In genomic region chr14:79992799-79993198, GRCh38 we compare ENCODE assay signal across 31 cellular contexts.
DNase-seq lines count a peak whose midpoint lies in the region; ATAC-seq and TF ChIP-seq lines count a peak whose summit lies in the region.
"Had no signal": no experiment of that assay in that cellular context is flagged by ENCODE, and none has a peak within 500 bp of the region (broad histone marks: within the 10 kb centered on the region; RNA-seq: fewer than 3 reads in every experiment).

No MANE protein-coding gene starts in this region.

- intact Hi-C loops in A673 (cut with micrococcal nuclease; ENCODE audit: unreplicated experiment) = no loop called here

- BruUV-seq in A673 (replicated peaks; lab: Mats Ljungman, UMichigan) = no TSS peak

- no peaks in the 10 kb centered on the region for H3F3A ChIP-seq in GM23338 (replicated peaks; ENCODE audit: low read depth)

- peaks cover 85% of the 10 kb centered on the region for H3K27me3 ChIP-seq in GM23338 (ENCODE audit: insufficient read depth)
- H3K27me3 ChIP-seq in NT2/D1 (ENCODE audit: insufficient read depth, insufficient read length) = peaks cover 88% of the 10 kb centered on the region
- H3K27me3 ChIP-seq in HAP-1 (ENCODE audit: low read depth) = no peaks in the 10 kb centered on the region
- H3K27me3 ChIP-seq in A673 (replicated peaks; ENCODE audit: insufficient read depth, low read depth, low read length, poor library complexity) = no peaks in the 10 kb centered on the region
- H3K27me3 ChIP-seq: ascending aorta, BE2C, right lobe of liver, testis had no signal

- in situ Hi-C loops in HAP-1 (cut with MboI; ENCODE audit: low sequenced_read_pairs) = no loop called here

- H3K27ac Mint-ChIP-seq in GM23338 (no peak overlapping the region), neural crest cell (ENCODE audit: unreplicated experiment) (peak overlapping the region; percentile 99)
- H3K27ac Mint-ChIP-seq: activated CD4-positive, alpha-beta memory T cell treated with anti-CD3 and anti-CD28 coated beads for 36 hours; activated T-cell treated with anti-CD3 and anti-CD28 coated beads, Interleukin-2, amount 50 U/mL, for 72 hours; effector memory CD8-positive, alpha-beta T cell; stimulated activated naive CD8-positive, alpha-beta T cell treated with anti-CD3 and anti-CD28 coated beads, Interleukin-15, Interleukin-2, amounts not matched to agents 100 ng/mL and 50 ng/mL, for 24 hours had no signal

- H3K9me3 Mint-ChIP-seq in GM23338 (no peaks in the 10 kb centered on the region), neural crest cell (peaks cover 10% of the 10 kb centered on the region)

- H3K36me3 Mint-ChIP-seq in GM23338 (ENCODE audit: low read depth) (no peaks in the 10 kb centered on the region), neural crest cell (ENCODE audit: low read depth) (peaks cover 3% of the 10 kb centered on the region)
- H3K36me3 Mint-ChIP-seq: activated CD4-positive, alpha-beta memory T cell treated with anti-CD3 and anti-CD28 coated beads for 36 hours had no signal

- no peak overlapping the region for H3K4me3 Mint-ChIP-seq in GM23338
- peak overlapping the region; percentile 50 for H3K4me3 Mint-ChIP-seq in neural crest cell
- H3K4me3 Mint-ChIP-seq: activated CD4-positive, alpha-beta memory T cell treated with anti-CD3 and anti-CD28 coated beads for 36 hours; activated T-cell treated with anti-CD3 and anti-CD28 coated beads, Interleukin-2, amount 50 U/mL, for 72 hours; effector memory CD8-positive, alpha-beta T cell; stimulated activated naive CD8-positive, alpha-beta T cell treated with anti-CD3 and anti-CD28 coated beads, Interleukin-15, Interleukin-2, amounts not matched to agents 100 ng/mL and 50 ng/mL, for 24 hours had no signal

- H3K9me2 ChIP-seq in GM23338 (ENCODE audit: insufficient read depth) = no peaks in the 10 kb centered on the region

- ATAC-seq in GM23338 = peak; percentile 86
- ATAC-seq: activated T-cell treated with anti-CD3 and anti-CD28 coated beads, Interleukin-2, amount 50 U/mL, for 72 hours; effector memory CD8-positive, alpha-beta T cell; right lobe of liver; Right ventricle myocardium inferior had no signal

- H3K27ac ChIP-seq in GM23338 (ENCODE audit: low read depth) = no peak overlapping the region
- no peak overlapping the region for H3K27ac ChIP-seq in A673 (ENCODE audit: low read depth, low read length, poor library complexity, severe bottlenecking)
- H3K27ac ChIP-seq: ascending aorta, coronary artery, PC-9, right lobe of liver, testis had no signal

- no peak for TF ChIP-seq CTCF in GM23338 (conservative IDR thresholded peaks at IDR 0.05; ENCODE audit: low read depth in 2 of 2)
- TF ChIP-seq CTCF in neural crest cell (conservative IDR thresholded peaks at IDR 0.05) = no peak
- TF ChIP-seq CTCF in A673 (conservative IDR thresholded peaks at IDR 0.05; ENCODE audit: low read depth, low read length) = no peak

- H3K4me3 ChIP-seq in GM23338 (no peak overlapping the region), NT2/D1 (ENCODE audit: insufficient read length, low read depth) (no peak overlapping the region), HAP-1 (no peak overlapping the region), A673 (ENCODE audit: low read depth, low read length, poor library complexity, severe bottlenecking) (no peak overlapping the region)
- H3K4me3 ChIP-seq: ascending aorta, coronary artery, lung, PC-9, right lobe of liver, testis had no signal

- no peaks in the 10 kb centered on the region for H4K20me1 ChIP-seq in GM23338 (replicated peaks; ENCODE audit: insufficient read depth)

- CTCF ChIA-PET in A673 (lab: Charles Lee) = no interaction called here

- no peaks in the 10 kb centered on the region for H3K4me1 ChIP-seq in GM23338 (ENCODE audit: insufficient read depth)
- no peaks in the 10 kb centered on the region for H3K4me1 ChIP-seq in NT2/D1 (ENCODE audit: insufficient read depth, insufficient read length)
- H3K4me1 ChIP-seq in HAP-1 = no peaks in the 10 kb centered on the region
- no peaks in the 10 kb centered on the region for H3K4me1 ChIP-seq in A673 (ENCODE audit: insufficient read depth, low read length, poor library complexity, severe bottlenecking)
- H3K4me1 ChIP-seq: ascending aorta, BE2C, right lobe of liver, testis had no signal

- H2AFZ ChIP-seq in GM23338 = no peak overlapping the region
- H2AFZ ChIP-seq: PC-9 had no signal

- 0 out of 2 replicates have a peak, but pooled peaks cover 3% of the 10 kb centered on the region for H3K36me3 ChIP-seq in GM23338 (ENCODE audit: insufficient read depth)
- H3K36me3 ChIP-seq in NT2/D1 (ENCODE audit: insufficient read depth, insufficient read length, low read length) = no peaks in the 10 kb centered on the region
- H3K36me3 ChIP-seq in HAP-1 (replicated peaks) = no peaks in the 10 kb centered on the region
- no peaks in the 10 kb centered on the region for H3K36me3 ChIP-seq in A673 (ENCODE audit: insufficient read depth, low read length, poor library complexity, severe bottlenecking)
- H3K36me3 ChIP-seq: ascending aorta, BE2C, right lobe of liver had no signal

- DNase-seq in GM23338 (ENCODE audit: low spot score) = peak; percentile 57
- DNase-seq in NT2/D1 (ENCODE audit: low read depth, low spot score) = peak; percentile 78
- DNase-seq in iPS DF 4.7 (ENCODE audit: extremely low read depth, low spot score) = peak; percentile 51
- DNase-seq in neural crest cell (ENCODE audit: low read depth, low spot score) = no peak
- DNase-seq in HAP-1 (ENCODE audit: low spot score in 2 of 2) = no peak
- no peak for DNase-seq in GF-D8 (lab: John Stamatoyannopoulos, UW)
- no peak for DNase-seq in medulla oblongata (ENCODE audit: extremely low spot score)
- no peak for DNase-seq in A673 (ENCODE audit: low spot score)
- DNase-seq: activated CD4-positive, alpha-beta memory T cell treated with anti-CD3 and anti-CD28 coated beads for 36 hours; activated CD4-positive, alpha-beta T cell treated with anti-CD3 and anti-CD28 coated beads for 1 hour; activated T-cell treated with anti-CD3 and anti-CD28 coated beads, Interleukin-2, amount 50 U/mL, for 72 hours; BE2C; DMS 273 treated with DMSO at 0.1 percent for 48 hours; effector memory CD8-positive, alpha-beta T cell; EL; erythroblast; kidney glomerular epithelial cell; MV-4-11; NCI-H1694 treated with DMSO at 0.1 percent for 48 hours; NCI-H524 treated with DMSO at 0.1 percent for 48 hours; NK-92 treated with Interleukin-12 subunit alpha and Interleukin-12 subunit beta, amount 100 ng/mL, for 24 hours; PC-9; posterior cingulate gyrus; right lobe of liver; stimulated activated CD8-positive, alpha-beta memory T cell treated with anti-CD3 and anti-CD28 coated beads, Interleukin-4, amount 100 ng/mL, for 48 hours; testis had no signal

- H3K9me3 ChIP-seq in NT2/D1 (ENCODE audit: insufficient read depth, low read length) (no peaks in the 10 kb centered on the region), HAP-1 (no peaks in the 10 kb centered on the region), A673 (ENCODE audit: low read depth, low read length, poor library complexity, severe bottlenecking) (no peaks in the 10 kb centered on the region)
- H3K9me3 ChIP-seq: ascending aorta, BE2C, right lobe of liver, testis had no signal

- H3K4me1 Mint-ChIP-seq in GM23338 (peaks cover 2% of the 10 kb centered on the region; the same call in 2 of the 3 replicates), neural crest cell (peaks cover 34% of the 10 kb centered on the region)

- no peaks in the 10 kb centered on the region for H3K79me2 ChIP-seq in GM23338 (replicated peaks; ENCODE audit: insufficient read depth)

- POLR2A ChIA-PET in A673 (lab: Charles Lee; ENCODE audit: low non-redundant PET) = no interaction called here

- H3K9ac ChIP-seq in NT2/D1 (ENCODE audit: insufficient read length, low read depth) = no peak overlapping the region

- no peak overlapping the region for H3K4me2 ChIP-seq in GM23338
- H3K4me2 ChIP-seq: PC-9 had no signal

- H3K27me3 Mint-ChIP-seq in GM23338 (ENCODE audit: insufficient read depth, low read depth, poor library complexity) (peaks cover 50% of the 10 kb centered on the region), neural crest cell (ENCODE audit: low read depth) (no peaks in the 10 kb centered on the region)
- H3K27me3 Mint-ChIP-seq: activated CD4-positive, alpha-beta memory T cell treated with anti-CD3 and anti-CD28 coated beads for 36 hours; effector memory CD8-positive, alpha-beta T cell; stimulated activated naive CD8-positive, alpha-beta T cell treated with anti-CD3 and anti-CD28 coated beads, Interleukin-15, Interleukin-2, amounts not matched to agents 100 ng/mL and 50 ng/mL, for 24 hours had no signal

TF ChIP-seq in GM23338, 12 proteins besides CTCF, POLR2A, EP300 and RAD21 (continues in another document):
- TF ChIP-seq ZNF331 (CRISPR knock-in tag; IDR thresholded peaks at IDR 0.05; ENCODE audit: low read depth) = no peak
- TF ChIP-seq STAT1 (IDR thresholded peaks at IDR 0.05; ENCODE audit: unreplicated experiment) = no peak
- TF ChIP-seq EZH2 (IDR thresholded peaks at IDR 0.05; ENCODE audit: low read depth, unreplicated experiment) = no peak
- no peak for TF ChIP-seq JUNB (IDR thresholded peaks at IDR 0.05; ENCODE audit: unreplicated experiment)
- TF ChIP-seq REST (IDR thresholded peaks at IDR 0.05; ENCODE audit: unreplicated experiment) = no peak
- no peak for TF ChIP-seq NANOG (IDR thresholded peaks at IDR 0.05; ENCODE audit: borderline replicate concordance)

Comparison
In these comparisons a context has a peak if more than half of its experiments do, and no peak if none do; other contexts are left out.
1. DNase-seq: peak in GM23338 (single experiment), NT2/D1 (single experiment) and iPS DF 4.7 (single experiment); none in neural crest cell (single experiment), HAP-1 (0 of 2), GF-D8 (single experiment), medulla oblongata (single experiment) and A673 (single experiment).